ENCODE assay signal across 17 cellular contexts in genomic region chr3:181725033-181725775, GRCh38. TPM values are rescaled to one million over a fixed set of nuclear protein-coding genes. Genes with fewer than 3 reads are reported as not detected.
DNase-seq lines count a peak whose midpoint lies in the region; ATAC-seq and TF ChIP-seq lines count a peak whose summit lies in the region.
"Had no signal": no experiment of that assay in that cellular context is flagged by ENCODE, and none has a peak within 500 bp of the region (broad histone marks: within the 10 kb centered on the region; RNA-seq: fewer than 3 reads in every experiment).

No MANE protein-coding gene starts in this region.

- H3K4ac ChIP-seq in mesenchymal stem cell (ENCODE audit: low read depth in 1 of 2, low read length in 2 of 2), result no peak overlapping the region

- H3K27ac Mint-ChIP-seq in activated naive CD8-positive, alpha-beta T cell treated with anti-CD3 and anti-CD28 coated beads, Interleukin-2, amount 10 ng/mL, durations not matched to agents 7 days and 5 days, result peak overlapping the region; percentile 83
- H3K27ac Mint-ChIP-seq in activated naive CD8-positive, alpha-beta T cell treated with anti-CD3 and anti-CD28 coated beads for 36 hours, result no peak overlapping the region

- no peak overlapping the region for H2BK5ac ChIP-seq in mesenchymal stem cell (ENCODE audit: low read depth, low read length, poor library complexity, severe bottlenecking)

- H2AFZ ChIP-seq in mesenchymal stem cell (ENCODE audit: low read depth, low read length), result no peak overlapping the region

- H3K79me1 ChIP-seq in mesenchymal stem cell (replicated peaks; ENCODE audit: low read length, poor library complexity, severe bottlenecking), result no peaks in the 10 kb centered on the region

- H3K36me3 ChIP-seq in mesenchymal stem cell (ENCODE audit: control insufficient read depth in 1 of 2, insufficient read depth in 2 of 2, low read depth in 1 of 2, low read length in 2 of 2), result no peaks in the 10 kb centered on the region
- H3K36me3 ChIP-seq: vagina had no signal

- H3K9me3 ChIP-seq in mesenchymal stem cell (ENCODE audit: control insufficient read depth, low read length), result peaks cover 3% of the 10 kb centered on the region
- H3K9me3 ChIP-seq: vagina had no signal

- no peak overlapping the region for H3K23ac ChIP-seq in mesenchymal stem cell (ENCODE audit: low read length in 2 of 2)

- peaks cover 6% of the 10 kb centered on the region for H3K36me3 Mint-ChIP-seq in activated naive CD8-positive, alpha-beta T cell treated with anti-CD3 and anti-CD28 coated beads, Interleukin-2, amount 10 ng/mL, durations not matched to agents 7 days and 5 days
- peaks cover 22% of the 10 kb centered on the region for H3K36me3 Mint-ChIP-seq in activated naive CD8-positive, alpha-beta T cell treated with anti-CD3 and anti-CD28 coated beads for 36 hours

- peaks cover 9% of the 10 kb centered on the region for H3K9me3 Mint-ChIP-seq in activated naive CD8-positive, alpha-beta T cell treated with anti-CD3 and anti-CD28 coated beads, Interleukin-2, amount 10 ng/mL, durations not matched to agents 7 days and 5 days
- H3K9me3 Mint-ChIP-seq in activated naive CD8-positive, alpha-beta T cell treated with anti-CD3 and anti-CD28 coated beads for 36 hours, result peaks cover 19% of the 10 kb centered on the region

- H3K4me3 Mint-ChIP-seq in activated naive CD8-positive, alpha-beta T cell treated with anti-CD3 and anti-CD28 coated beads, Interleukin-2, amount 10 ng/mL, durations not matched to agents 7 days and 5 days, result no peak overlapping the region
- H3K4me3 Mint-ChIP-seq in activated naive CD8-positive, alpha-beta T cell treated with anti-CD3 and anti-CD28 coated beads for 36 hours, result no peak overlapping the region
- H3K4me3 Mint-ChIP-seq: central memory CD8-positive, alpha-beta T cell had no signal

- H3K14ac ChIP-seq in mesenchymal stem cell (ENCODE audit: low read length in 2 of 2), result no peak overlapping the region

- no peak overlapping the region for H2BK15ac ChIP-seq in mesenchymal stem cell (ENCODE audit: low read depth, poor library complexity, severe bottlenecking)

- POLR2A ChIA-PET in activated naive CD8-positive, alpha-beta T cell treated with anti-CD3 and anti-CD28 coated beads, Interleukin-2, amount 10 ng/mL, durations not matched to agents 7 days and 5 days (lab: Charles Lee), result no interaction called here

- no peak for TF ChIP-seq CTCF in GM13977 (IDR thresholded peaks at IDR 0.05; ENCODE audit: extremely low read depth, insufficient read depth, missing control alignments)

- H3K4me1 ChIP-seq in mesenchymal stem cell (ENCODE audit: control insufficient read depth, insufficient read depth, low read depth, low read length), result peaks cover 14% of the 10 kb centered on the region

- H2BK12ac ChIP-seq in mesenchymal stem cell (ENCODE audit: low read length in 2 of 2), result no peak overlapping the region

- no peak overlapping the region for H4K8ac ChIP-seq in mesenchymal stem cell (ENCODE audit: low read length)

- peaks cover 13% of the 10 kb centered on the region for H3K4me1 Mint-ChIP-seq in activated naive CD8-positive, alpha-beta T cell treated with anti-CD3 and anti-CD28 coated beads, Interleukin-2, amount 10 ng/mL, durations not matched to agents 7 days and 5 days
- H3K4me1 Mint-ChIP-seq in activated naive CD8-positive, alpha-beta T cell treated with anti-CD3 and anti-CD28 coated beads for 36 hours, result peaks cover 22% of the 10 kb centered on the region

- H3K27me3 ChIP-seq in mesenchymal stem cell (ENCODE audit: control insufficient read depth in 1 of 2, insufficient read depth in 1 of 2, low read length in 2 of 2), result peaks cover 81 to 100% of the 10 kb centered on the region in 2 experiments

- peak overlapping the region; percentile 94 for H3K27ac ChIP-seq in caudate nucleus (ENCODE audit: low read depth, low read length)
- no peak overlapping the region for H3K27ac ChIP-seq in mesenchymal stem cell (ENCODE audit: low read length, poor library complexity, severe bottlenecking)
- H3K27ac ChIP-seq: vagina had no signal

- no peak overlapping the region for H3K4me3 ChIP-seq in mesenchymal stem cell (ENCODE audit: insufficient read depth in 1 of 2, low read depth in 1 of 2, low read length in 2 of 2)
- H3K4me3 ChIP-seq: vagina had no signal

- H4K91ac ChIP-seq in mesenchymal stem cell (ENCODE audit: low read length), result no peak overlapping the region

- peak overlapping the region; percentile 6 for H3K4me2 ChIP-seq in mesenchymal stem cell (ENCODE audit: low read length, poor library complexity, severe bottlenecking)

- ATAC-seq in activated naive CD8-positive, alpha-beta T cell treated with anti-CD3 and anti-CD28 coated beads, Interleukin-2, amount 10 ng/mL, durations not matched to agents 7 days and 5 days (ENCODE audit: low read depth), result no peak
- ATAC-seq in HG03097 (IDR thresholded peaks at IDR 0.05; ENCODE audit: low FRiP score, unreplicated experiment) (no peak), HG02938 (IDR thresholded peaks at IDR 0.05; ENCODE audit: unreplicated experiment) (no peak)

- DNase-seq in activated naive CD8-positive, alpha-beta T cell treated with anti-CD3 and anti-CD28 coated beads, Interleukin-2, amount 10 ng/mL, durations not matched to agents 7 days and 5 days, result no peak
- no peak for DNase-seq in activated naive CD8-positive, alpha-beta T cell treated with anti-CD3 and anti-CD28 coated beads for 36 hours
- DNase-seq in caudate nucleus (lab: John Stamatoyannopoulos, UW), result peak in 9 of 61 donors; percentile 21 to 60 (median 35)
- DNase-seq in mesenchymal stem cell, result no peak
- no peak for DNase-seq in NCI-H2227 treated with DMSO at 0.1 percent for 48 hours (lab: John Stamatoyannopoulos, UW)
- no peak for DNase-seq in GM13977 (ENCODE audit: low spot score)
- DNase-seq: activated T-cell treated with anti-CD3 and anti-CD28 coated beads for 4 hours; CD8-positive, alpha-beta memory T cell; DMS79 treated with DMSO at 0.1 percent for 48 hours; foreskin fibroblast; NCI-H1436 treated with DMSO at 0.1 percent for 48 hours; NCI-H226 had no signal

- H3K18ac ChIP-seq in mesenchymal stem cell (ENCODE audit: low read depth in 1 of 2, low read length in 2 of 2), result no peak overlapping the region

- no peak overlapping the region for H2AK5ac ChIP-seq in mesenchymal stem cell (ENCODE audit: low read length, severe bottlenecking)

- in situ Hi-C loops in GM13977 (cut with MboI; ENCODE audit: low pct_unique_long_range_greater_than_20kb, low sequenced_read_pairs, unreplicated experiment), result no loop called here

- no peak overlapping the region for H2BK120ac ChIP-seq in mesenchymal stem cell (ENCODE audit: low read depth, low read length)

- H3K27me3 Mint-ChIP-seq in activated naive CD8-positive, alpha-beta T cell treated with anti-CD3 and anti-CD28 coated beads, Interleukin-2, amount 10 ng/mL, durations not matched to agents 7 days and 5 days, result peaks cover 94% of the 10 kb centered on the region
- H3K27me3 Mint-ChIP-seq in activated naive CD8-positive, alpha-beta T cell treated with anti-CD3 and anti-CD28 coated beads for 36 hours, result peaks cover 98% of the 10 kb centered on the region

- WGBS in mesenchymal stem cell, result 2% methylated on average over 26 of the region's 27 CpGs

- H3K9ac ChIP-seq in mesenchymal stem cell (ENCODE audit: low read length), result no peak overlapping the region

RNA-seq across cellular contexts. Expression of gene SOX2, which starts 13.5 kb away (rescaled TPM):
- not detected for total RNA-seq in activated naive CD8-positive, alpha-beta T cell treated with anti-CD3 and anti-CD28 coated beads, Interleukin-2, amount 10 ng/mL, durations not matched to agents 7 days and 5 days
- not detected for total RNA-seq in activated naive CD8-positive, alpha-beta T cell treated with anti-CD3 and anti-CD28 coated beads for 36 hours
- polyA plus RNA-seq in mesenchymal stem cell (2013, experiment 1 of 2), result not detected
- not detected for polyA plus RNA-seq in mesenchymal stem cell (2013, experiment 2 of 2)
- total RNA-seq: CD8-positive, alpha-beta memory T cell; myocyte had no signal
- polyA plus RNA-seq: CD8-positive, alpha-beta memory T cell had no signal
